In genomic region chr13:103471896-103472295, GRCh38 we compare ENCODE assay signal across 18 cellular contexts.
DNase-seq lines count a peak whose midpoint lies in the region; ATAC-seq and TF ChIP-seq lines count a peak whose summit lies in the region.
"Had no signal": no experiment of that assay in that cellular context is flagged by ENCODE, and none has a peak within 500 bp of the region (broad histone marks: within the 10 kb centered on the region; RNA-seq: fewer than 3 reads in every experiment).

No MANE protein-coding gene starts in this region.

- peak; percentile 3 for TF ChIP-seq CTCF in epithelial cell of proximal tubule (conservative IDR thresholded peaks at IDR 0.05; ENCODE audit: low read depth, low read length)
- TF ChIP-seq CTCF in gastrocnemius medialis (IDR thresholded peaks at IDR 0.05 in 4 of 5, conservative IDR thresholded peaks at IDR 0.05 in 1 of 5) = no peak

- H3K27ac ChIP-seq in mesendoderm (ENCODE audit: low read depth, low read length) = no peak overlapping the region
- no peak overlapping the region for H3K27ac ChIP-seq in gastrocnemius medialis
- H3K27ac ChIP-seq: C4-2B, RWPE1, SJSA1 had no signal

- in situ Hi-C loops in gastrocnemius medialis (cut with MboI; ENCODE audit: low sequenced_read_pairs in 4 of 4) = no loop called here

- no peak overlapping the region for H2AK5ac ChIP-seq in mesendoderm (ENCODE audit: low read length)

- no peak overlapping the region for H3K9ac ChIP-seq in mesendoderm (ENCODE audit: low read length)

- TF ChIP-seq POLR2A in gastrocnemius medialis (IDR thresholded peaks at IDR 0.05) = no peak

- H3K4me1 ChIP-seq in mesendoderm (ENCODE audit: control insufficient read depth, low read depth, low read length) = no peaks in the 10 kb centered on the region
- no peaks in the 10 kb centered on the region for H3K4me1 ChIP-seq in gastrocnemius medialis
- H3K4me1 ChIP-seq: SJSA1 had no signal

- H3K23ac ChIP-seq in mesendoderm (ENCODE audit: low read length) = no peak overlapping the region

- H3K4me1 Mint-ChIP-seq in naive thymus-derived CD8-positive, alpha-beta T cell = no peaks in the 10 kb centered on the region

- no peak overlapping the region for H3K4me3 Mint-ChIP-seq in naive thymus-derived CD8-positive, alpha-beta T cell

- no peak overlapping the region for H3K4ac ChIP-seq in mesendoderm (ENCODE audit: low read depth, low read length)

- H3K9me3 ChIP-seq in gastrocnemius medialis = no peaks in the 10 kb centered on the region
- H3K9me3 ChIP-seq: MG63, SJSA1 had no signal

- no CpG with 5 or more reads among the region's 4 CpGs for WGBS in mesendoderm (ENCODE audit: extremely low coverage, insufficient coverage, low lambda C conversion rate)

- peaks cover 0 to 9% (median 2%) of the 10 kb centered on the region in 9 donors for H3K9me3 Mint-ChIP-seq in naive thymus-derived CD8-positive, alpha-beta T cell

- no peak overlapping the region for H3K18ac ChIP-seq in mesendoderm (ENCODE audit: low read length)

- no peak overlapping the region for H2BK5ac ChIP-seq in mesendoderm (ENCODE audit: low read length)

- no peak overlapping the region for H4K8ac ChIP-seq in mesendoderm (ENCODE audit: low read depth, low read length)

- H3K27me3 ChIP-seq in mesendoderm (ENCODE audit: insufficient read depth, low read length, poor library complexity) (no peaks in the 10 kb centered on the region), gastrocnemius medialis (no peaks in the 10 kb centered on the region)
- H3K27me3 ChIP-seq: MG63, SJSA1 had no signal

- no peak overlapping the region for H3K27ac Mint-ChIP-seq in naive thymus-derived CD8-positive, alpha-beta T cell

- no peak overlapping the region for H2BK15ac ChIP-seq in mesendoderm (replicated peaks; ENCODE audit: low read depth)

- intact Hi-C loops in gastrocnemius medialis (cut with DNase I; ENCODE audit: low total_unique reads) = no loop called here

- POLR2A ChIA-PET in naive thymus-derived CD8-positive, alpha-beta T cell (lab: Charles Lee) = no interaction called here

- H3K4me2 ChIP-seq in mesendoderm (ENCODE audit: low read length) = no peak overlapping the region

- no peaks in the 10 kb centered on the region for H3K36me3 Mint-ChIP-seq in naive thymus-derived CD8-positive, alpha-beta T cell

- H2BK120ac ChIP-seq in mesendoderm (ENCODE audit: low read depth, low read length) = no peak overlapping the region

- H4K5ac ChIP-seq in mesendoderm (ENCODE audit: low read length) = no peak overlapping the region

- H3K79me2 ChIP-seq in mesendoderm (ENCODE audit: control insufficient read depth, insufficient read depth, low read length) = no peaks in the 10 kb centered on the region

- H3K79me1 ChIP-seq in mesendoderm (ENCODE audit: low read length) = no peaks in the 10 kb centered on the region

- H3K56ac ChIP-seq in mesendoderm (ENCODE audit: low read length) = no peak overlapping the region

- H3K4me3 ChIP-seq in epithelial cell of proximal tubule (ENCODE audit: low read depth, low read length) (no peak overlapping the region), mesendoderm (ENCODE audit: low read length) (no peak overlapping the region), gastrocnemius medialis (no peak overlapping the region)
- H3K4me3 ChIP-seq: MG63, SJSA1 had no signal

- DNase-seq in Daoy (ENCODE audit: low read depth) = peak; percentile 16
- peak; percentile 42 for DNase-seq in HT-29 (ENCODE audit: low spot score)
- peak; percentile 23 for DNase-seq in epithelial cell of proximal tubule (ENCODE audit: low read depth)
- DNase-seq in mesendoderm = peak; percentile 96
- no peak for DNase-seq in activated CD4-positive, CD25-positive, alpha-beta regulatory T cell treated with anti-CD3 and anti-CD28 coated beads, Interleukin-2, amount 50 U/mL, for 72 hours
- DNase-seq in gastrocnemius medialis = no peak
- DNase-seq in naive thymus-derived CD8-positive, alpha-beta T cell = no peak
- DNase-seq: HCEC 1CT; MG63; NCI-H1105; NCI-H187; NCI-H69; NK-92 treated with Interleukin-12 subunit alpha and Interleukin-12 subunit beta, amount 100 ng/mL, for 24 hours; OCI-M1 had no signal

- peaks cover 0 to under 1% (median 0%) of the 10 kb centered on the region in 5 donors for H3K27me3 Mint-ChIP-seq in naive thymus-derived CD8-positive, alpha-beta T cell

- H3K36me3 ChIP-seq in mesendoderm (ENCODE audit: control insufficient read depth, insufficient read depth, low read length) = no peaks in the 10 kb centered on the region
- H3K36me3 ChIP-seq in gastrocnemius medialis = no peaks in the 10 kb centered on the region
- H3K36me3 ChIP-seq: MG63, SJSA1 had no signal

- ATAC-seq in gastrocnemius medialis = no peak
- no peak for ATAC-seq in naive thymus-derived CD8-positive, alpha-beta T cell
- ATAC-seq in HG02885 (IDR thresholded peaks at IDR 0.05; ENCODE audit: poor library complexity, unreplicated experiment) = no peak

Comparison
In these comparisons a context has a peak if more than half of its experiments do, and no peak if none do; other contexts are left out.
1. DNase-seq: peak in Daoy (single experiment), HT-29 (single experiment), epithelial cell of proximal tubule (single experiment) and mesendoderm (single experiment); none in activated CD4-positive, CD25-positive, alpha-beta regulatory T cell treated with anti-CD3 and anti-CD28 coated beads, Interleukin-2, amount 50 U/mL, for 72 hours (single experiment), gastrocnemius medialis (0 of 2) and naive thymus-derived CD8-positive, alpha-beta T cell (0 of 10).